In the genomic region with DNA sequence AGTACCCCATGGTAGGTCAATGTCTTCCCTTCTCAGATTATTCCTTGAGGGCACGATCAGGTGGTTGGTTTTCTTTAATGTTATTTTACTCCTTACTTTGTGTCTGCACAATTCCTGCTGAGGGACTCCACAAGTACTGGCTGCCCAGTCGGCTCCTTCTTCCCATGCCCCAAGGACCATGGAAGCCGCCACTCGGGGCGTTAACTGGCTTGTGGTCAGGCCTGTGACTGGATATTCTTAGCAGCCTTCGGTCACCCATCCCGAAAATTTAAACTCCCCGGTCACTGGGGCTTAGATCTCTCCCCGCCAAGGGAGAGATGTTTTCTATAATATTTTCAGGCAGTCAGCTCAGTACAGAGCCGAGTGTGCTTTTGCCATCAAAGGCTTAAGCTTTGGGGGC, we compare ENCODE assay signal across 29 cellular contexts.
"Had no signal": no experiment of that assay in that cellular context is flagged by ENCODE, and none has a peak within 500 bp of the region (broad histone marks: within the 10 kb centered on the region; RNA-seq: fewer than 3 reads in every experiment).

No MANE protein-coding gene starts in this region.

- DNase-seq: naive thymus-derived CD4-positive, alpha-beta T cell; natural killer cell; occipital lobe; ovary; psoas muscle; right cardiac atrium; right lobe of liver; sigmoid colon; spleen; stimulated activated CD4-positive, alpha-beta T cell treated with anti-CD3 and anti-CD28 coated beads, Interleukin-12 subunit alpha, Interleukin-12 subunit beta, amount 100 ng/mL, for 4 hours; stimulated activated CD4-positive, alpha-beta T cell treated with anti-CD3 and anti-CD28 coated beads, Interleukin-1b, Interleukin-23, amount 100 ng/mL, for 48 hours; stimulated activated CD4-positive, alpha-beta T cell treated with anti-CD3 and anti-CD28 coated beads, Interleukin-4, amount 100 ng/mL, for 1 hour; stimulated activated CD4-positive, alpha-beta T cell treated with anti-CD3 and anti-CD28 coated beads, Interleukin-4, amount 100 ng/mL, for 4 hours; stimulated activated CD8-positive, alpha-beta memory T cell treated with anti-CD3 and anti-CD28 coated beads, Interleukin-4, amount 100 ng/mL, for 48 hours; stimulated activated naive CD4-positive, alpha-beta T cell; stimulated activated naive CD8-positive, alpha-beta T cell treated with anti-CD3 and anti-CD28 coated beads, Interleukin-15, amount 100 ng/mL, for 72 hours; stimulated activated naive CD8-positive, alpha-beta T cell treated with anti-CD3 and anti-CD28 coated beads, Interleukin-15, Interleukin-2, amounts not matched to agents 100 U/mL and 50 U/mL, for 24 hours; substantia nigra; testis; tibial artery; transverse colon; upper lobe of right lung had no signal

- H3K9ac ChIP-seq: neural progenitor cell, parathyroid adenoma had no signal

- H2AFZ ChIP-seq: neural progenitor cell, parathyroid adenoma had no signal

- H3K4me1 ChIP-seq: neural progenitor cell, parathyroid adenoma, psoas muscle, right lobe of liver, sigmoid colon, testis, tibial artery, transverse colon, upper lobe of right lung, vagina had no signal

- H3K27me3 ChIP-seq: neural progenitor cell, ovary, right lobe of liver, sigmoid colon, spleen, suprapubic skin, testis, tibial artery, transverse colon, upper lobe of right lung, vagina had no signal

- ATAC-seq: naive thymus-derived CD4-positive, alpha-beta T cell; natural killer cell; psoas muscle; right cardiac atrium; right lobe of liver; stimulated activated memory B cell treated with anti-CD40 and anti-IgM and Interleukin-4, amounts not matched to agents 10 μg/mL and 1 μg/mL and 100 μg/mL, for 72 hours; stimulated activated naive CD8-positive, alpha-beta T cell treated with anti-CD3 and anti-CD28 coated beads, Interleukin-15, amount 100 ng/mL, for 72 hours; stimulated activated naive CD8-positive, alpha-beta T cell treated with anti-CD3 and anti-CD28 coated beads, Interleukin-15, Interleukin-2, amounts not matched to agents 100 U/mL and 50 U/mL, for 24 hours; upper lobe of right lung had no signal

- H3K4me2 ChIP-seq: neural progenitor cell, smooth muscle cell had no signal

- H3K36me3 ChIP-seq: neural progenitor cell, ovary, right lobe of liver, sigmoid colon, spleen, suprapubic skin, tibial artery, transverse colon, upper lobe of right lung, vagina had no signal

- H3K4me3 ChIP-seq: neural progenitor cell, ovary, psoas muscle, right lobe of liver, sigmoid colon, skin epidermis, smooth muscle cell, spleen, suprapubic skin, testis, tibial artery, transverse colon, upper lobe of right lung, vagina had no signal

- H3K27ac ChIP-seq: neural progenitor cell, ovary, parathyroid adenoma, psoas muscle, right lobe of liver, sigmoid colon, skin epidermis, spleen, suprapubic skin, testis, tibial artery, transverse colon, upper lobe of right lung, vagina had no signal

- H3K9me3 ChIP-seq: ovary, psoas muscle, right lobe of liver, sigmoid colon, spleen, suprapubic skin, testis, tibial artery, transverse colon, upper lobe of right lung, vagina had no signal

- H3K79me2 ChIP-seq: parathyroid adenoma had no signal
